In genomic region chr1:82845371-82845770, GRCh38 we compare ENCODE assay signal across 31 cellular contexts.
"Had no signal": no experiment of that assay in that cellular context is flagged by ENCODE, and none has a peak within 500 bp of the region (broad histone marks: within the 10 kb centered on the region; RNA-seq: fewer than 3 reads in every experiment).

No MANE protein-coding gene starts in this region.

- H3K27ac ChIP-seq: ascending aorta, body of pancreas, RWPE1, SJCRH30 had no signal

- H3K9me3 Mint-ChIP-seq: activated B cell treated with CpG ODN at 0.5 μM for 24 hours; activated CD4-positive, alpha-beta memory T cell treated with anti-CD3 and anti-CD28 coated beads for 36 hours; activated CD4-positive, alpha-beta T cell treated with anti-CD3 and anti-CD28 coated beads, Interleukin-2, amount 10 ng/mL, durations not matched to agents 7 days and 5 days; activated naive CD4-positive, alpha-beta T cell treated with anti-CD3 and anti-CD28 coated beads, Interleukin-2, amount 50 U/mL, for 72 hours; activated naive CD8-positive, alpha-beta T cell treated with anti-CD3 and anti-CD28 coated beads, Interleukin-2, amount 50 U/mL, for 24 hours; activated T-cell treated with anti-CD3 and anti-CD28 coated beads, Interleukin-2, amount 50 U/mL, for 4 hours; T-helper 2 cell treated with Interferon-gamma antibody and Interleukin-4, amounts not matched to agents 5 μg/mL and 100 μg/mL, for 36 hours had no signal

- H3K9me3 ChIP-seq: ascending aorta, body of pancreas, SJCRH30, SK-N-SH had no signal

- H3K4me2 ChIP-seq: SK-N-SH had no signal

- H3K27me3 ChIP-seq: ascending aorta, body of pancreas, SJCRH30 had no signal

- H3K27ac Mint-ChIP-seq: activated B cell treated with CpG ODN at 0.5 μM for 24 hours; activated CD4-positive, alpha-beta memory T cell treated with anti-CD3 and anti-CD28 coated beads for 36 hours; activated CD4-positive, alpha-beta T cell treated with anti-CD3 and anti-CD28 coated beads, Interleukin-2, amount 10 ng/mL, durations not matched to agents 7 days and 5 days; activated naive CD4-positive, alpha-beta T cell treated with anti-CD3 and anti-CD28 coated beads, Interleukin-2, amount 50 U/mL, for 72 hours; activated naive CD8-positive, alpha-beta T cell treated with anti-CD3 and anti-CD28 coated beads, Interleukin-2, amount 50 U/mL, for 24 hours; T-helper 2 cell treated with Interferon-gamma antibody and Interleukin-4, amounts not matched to agents 5 μg/mL and 100 μg/mL, for 36 hours had no signal

- H3K36me3 Mint-ChIP-seq: activated CD4-positive, alpha-beta memory T cell treated with anti-CD3 and anti-CD28 coated beads for 36 hours; activated naive CD4-positive, alpha-beta T cell treated with anti-CD3 and anti-CD28 coated beads, Interleukin-2, amount 50 U/mL, for 72 hours had no signal

- H3K4me3 ChIP-seq: ascending aorta, body of pancreas, SJCRH30 had no signal

- H3K9ac ChIP-seq: SK-N-SH had no signal

- H3K4me3 Mint-ChIP-seq: activated B cell treated with CpG ODN at 0.5 μM for 24 hours; activated CD4-positive, alpha-beta memory T cell treated with anti-CD3 and anti-CD28 coated beads for 36 hours; activated CD4-positive, alpha-beta T cell treated with anti-CD3 and anti-CD28 coated beads, Interleukin-2, amount 10 ng/mL, durations not matched to agents 7 days and 5 days; activated naive CD8-positive, alpha-beta T cell treated with anti-CD3 and anti-CD28 coated beads, Interleukin-2, amount 50 U/mL, for 24 hours; activated T-cell treated with anti-CD3 and anti-CD28 coated beads, Interleukin-2, amount 50 U/mL, for 4 hours; central memory CD8-positive, alpha-beta T cell; T-helper 2 cell treated with Interferon-gamma antibody and Interleukin-4, amounts not matched to agents 5 μg/mL and 100 μg/mL, for 36 hours had no signal

- H3K4me1 ChIP-seq: ascending aorta, body of pancreas, SJCRH30 had no signal

- DNase-seq: activated B cell treated with CpG ODN at 0.5 μM for 24 hours; activated CD4-positive, alpha-beta memory T cell treated with anti-CD3 and anti-CD28 coated beads for 36 hours; activated CD4-positive, alpha-beta T cell treated with anti-CD3 and anti-CD28 coated beads for 1 hour; activated CD4-positive, alpha-beta T cell treated with anti-CD3 and anti-CD28 coated beads, Interleukin-2, amount 10 ng/mL, durations not matched to agents 7 days and 5 days; activated CD8-positive, alpha-beta memory T cell treated with anti-CD3 and anti-CD28 coated beads for 24 hours; activated effector memory CD4-positive, alpha-beta T cell treated with anti-CD3 and anti-CD28 coated beads, Interleukin-2, amount 50 U/mL, for 16 hours; activated naive CD4-positive, alpha-beta T cell treated with Interleukin-2 at 50 U/mL for 16 hours; activated naive CD8-positive, alpha-beta T cell treated with anti-CD3 and anti-CD28 coated beads, Interleukin-2, amount 50 U/mL, for 24 hours; activated T-cell treated with anti-CD3 and anti-CD28 coated beads, Interleukin-2, amount 50 U/mL, for 4 hours; amniotic stem cell; body of pancreas; KBM-7; NCI-H1048; NCI-H146; NCI-H2029; NCI-H2227 treated with DMSO at 0.1 percent for 48 hours; NCI-H446 treated with DMSO at 0.1 percent for 48 hours; NCI-H524 treated with DMSO at 0.1 percent for 48 hours; NCI-H774; NK-92 treated with Interleukin-12 subunit alpha and Interleukin-12 subunit beta, amount 100 ng/mL, for 24 hours; OCI-M1; Right ventricle myocardium superior; SJCRH30; SK-N-SH; SW 1271 had no signal

- H3K27me3 Mint-ChIP-seq: activated B cell treated with CpG ODN at 0.5 μM for 24 hours; activated CD4-positive, alpha-beta memory T cell treated with anti-CD3 and anti-CD28 coated beads for 36 hours; activated CD4-positive, alpha-beta T cell treated with anti-CD3 and anti-CD28 coated beads, Interleukin-2, amount 10 ng/mL, durations not matched to agents 7 days and 5 days; activated naive CD8-positive, alpha-beta T cell treated with anti-CD3 and anti-CD28 coated beads, Interleukin-2, amount 50 U/mL, for 24 hours; central memory CD8-positive, alpha-beta T cell had no signal

- ATAC-seq: activated naive CD4-positive, alpha-beta T cell treated with anti-CD3 and anti-CD28 coated beads, Interleukin-2, amount 50 U/mL, for 72 hours; activated naive CD8-positive, alpha-beta T cell treated with anti-CD3 and anti-CD28 coated beads, Interleukin-2, amount 50 U/mL, for 24 hours; activated T-cell treated with anti-CD3 and anti-CD28 coated beads, Interleukin-2, amount 50 U/mL, for 4 hours; body of pancreas; Panc1 had no signal

- H3K4me1 Mint-ChIP-seq: activated B cell treated with CpG ODN at 0.5 μM for 24 hours; activated CD4-positive, alpha-beta T cell treated with anti-CD3 and anti-CD28 coated beads, Interleukin-2, amount 10 ng/mL, durations not matched to agents 7 days and 5 days; activated naive CD8-positive, alpha-beta T cell treated with anti-CD3 and anti-CD28 coated beads, Interleukin-2, amount 50 U/mL, for 24 hours; central memory CD8-positive, alpha-beta T cell had no signal

- H3K36me3 ChIP-seq: ascending aorta, SJCRH30 had no signal
